In genomic region chr15:48331796-48332641, GRCh38 we compare ENCODE assay signal across 1 cellular context.
TF ChIP-seq lines count a peak whose summit lies in the region.

No MANE protein-coding gene starts in this region.

TF ChIP-seq in HEK293, 187 proteins besides CTCF, POLR2A, EP300 and RAD21 (continued from another document):
- TF ChIP-seq ZNF692 (tag by site-specific recombination; IDR thresholded peaks at IDR 0.05) (peak; percentile 23; the same call in 1 of the 2 replicates), KLF7 (tag by site-specific recombination; IDR thresholded peaks at IDR 0.05; ENCODE audit: borderline replicate concordance) (peak; percentile 87; the same call in 1 of the 2 replicates), ZNF132 (tag by site-specific recombination; IDR thresholded peaks at IDR 0.05; ENCODE audit: borderline replicate concordance) (no peak), ZNF184 (tag by site-specific recombination; IDR thresholded peaks at IDR 0.05) (no peak), ZNF202 (tag by site-specific recombination; IDR thresholded peaks at IDR 0.05; ENCODE audit: borderline replicate concordance) (no peak), ZNF513 (tag by site-specific recombination; IDR thresholded peaks at IDR 0.05) (no peak), ZSCAN30 (tag by site-specific recombination; IDR thresholded peaks at IDR 0.05) (no peak), ZNF660 (tag by site-specific recombination; IDR thresholded peaks at IDR 0.05) (no peak), BCL11B (tag by site-specific recombination; IDR thresholded peaks at IDR 0.05; ENCODE audit: low read depth) (no peak), ZBTB17 (tag by site-specific recombination; IDR thresholded peaks at IDR 0.05) (no peak), ZNF571 (tag by site-specific recombination; IDR thresholded peaks at IDR 0.05) (no peak), MEIS1 (CRISPR knock-in tag; IDR thresholded peaks at IDR 0.05; ENCODE audit: borderline replicate concordance) (no peak), ZNF10 (tag by site-specific recombination; IDR thresholded peaks at IDR 0.05) (no peak), ZNF37A (tag by site-specific recombination; IDR thresholded peaks at IDR 0.05) (no peak), ZNF654 (tag by site-specific recombination; IDR thresholded peaks at IDR 0.05; ENCODE audit: low read depth) (no peak), ZNF24 (tag by site-specific recombination; IDR thresholded peaks at IDR 0.05) (no peak), ZIC2 (tag by site-specific recombination; IDR thresholded peaks at IDR 0.05) (peak; percentile 57)
- TF ChIP-seq, protein P1, sequence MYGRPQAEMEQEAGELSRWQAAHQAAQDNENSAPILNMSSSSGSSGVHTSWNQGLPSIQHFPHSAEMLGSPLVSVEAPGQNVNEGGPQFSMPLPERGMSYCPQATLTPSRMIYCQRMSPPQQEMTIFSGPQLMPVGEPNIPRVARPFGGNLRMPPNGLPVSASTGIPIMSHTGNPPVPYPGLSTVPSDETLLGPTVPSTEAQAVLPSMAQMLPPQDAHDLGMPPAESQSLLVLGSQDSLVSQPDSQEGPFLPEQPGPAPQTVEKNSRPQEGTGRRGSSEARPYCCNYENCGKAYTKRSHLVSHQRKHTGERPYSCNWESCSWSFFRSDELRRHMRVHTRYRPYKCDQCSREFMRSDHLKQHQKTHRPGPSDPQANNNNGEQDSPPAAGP (tag by site-specific recombination; IDR thresholded peaks at IDR 0.05) = peak; percentile 41; the same call in 1 of the 2 replicates
- TF ChIP-seq, protein P2, sequence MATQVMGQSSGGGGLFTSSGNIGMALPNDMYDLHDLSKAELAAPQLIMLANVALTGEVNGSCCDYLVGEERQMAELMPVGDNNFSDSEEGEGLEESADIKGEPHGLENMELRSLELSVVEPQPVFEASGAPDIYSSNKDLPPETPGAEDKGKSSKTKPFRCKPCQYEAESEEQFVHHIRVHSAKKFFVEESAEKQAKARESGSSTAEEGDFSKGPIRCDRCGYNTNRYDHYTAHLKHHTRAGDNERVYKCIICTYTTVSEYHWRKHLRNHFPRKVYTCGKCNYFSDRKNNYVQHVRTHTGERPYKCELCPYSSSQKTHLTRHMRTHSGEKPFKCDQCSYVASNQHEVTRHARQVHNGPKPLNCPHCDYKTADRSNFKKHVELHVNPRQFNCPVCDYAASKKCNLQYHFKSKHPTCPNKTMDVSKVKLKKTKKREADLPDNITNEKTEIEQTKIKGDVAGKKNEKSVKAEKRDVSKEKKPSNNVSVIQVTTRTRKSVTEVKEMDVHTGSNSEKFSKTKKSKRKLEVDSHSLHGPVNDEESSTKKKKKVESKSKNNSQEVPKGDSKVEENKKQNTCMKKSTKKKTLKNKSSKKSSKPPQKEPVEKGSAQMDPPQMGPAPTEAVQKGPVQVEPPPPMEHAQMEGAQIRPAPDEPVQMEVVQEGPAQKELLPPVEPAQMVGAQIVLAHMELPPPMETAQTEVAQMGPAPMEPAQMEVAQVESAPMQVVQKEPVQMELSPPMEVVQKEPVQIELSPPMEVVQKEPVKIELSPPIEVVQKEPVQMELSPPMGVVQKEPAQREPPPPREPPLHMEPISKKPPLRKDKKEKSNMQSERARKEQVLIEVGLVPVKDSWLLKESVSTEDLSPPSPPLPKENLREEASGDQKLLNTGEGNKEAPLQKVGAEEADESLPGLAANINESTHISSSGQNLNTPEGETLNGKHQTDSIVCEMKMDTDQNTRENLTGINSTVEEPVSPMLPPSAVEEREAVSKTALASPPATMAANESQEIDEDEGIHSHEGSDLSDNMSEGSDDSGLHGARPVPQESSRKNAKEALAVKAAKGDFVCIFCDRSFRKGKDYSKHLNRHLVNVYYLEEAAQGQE (tag by site-specific recombination; IDR thresholded peaks at IDR 0.05) = no peak
- TF ChIP-seq, protein P3, sequence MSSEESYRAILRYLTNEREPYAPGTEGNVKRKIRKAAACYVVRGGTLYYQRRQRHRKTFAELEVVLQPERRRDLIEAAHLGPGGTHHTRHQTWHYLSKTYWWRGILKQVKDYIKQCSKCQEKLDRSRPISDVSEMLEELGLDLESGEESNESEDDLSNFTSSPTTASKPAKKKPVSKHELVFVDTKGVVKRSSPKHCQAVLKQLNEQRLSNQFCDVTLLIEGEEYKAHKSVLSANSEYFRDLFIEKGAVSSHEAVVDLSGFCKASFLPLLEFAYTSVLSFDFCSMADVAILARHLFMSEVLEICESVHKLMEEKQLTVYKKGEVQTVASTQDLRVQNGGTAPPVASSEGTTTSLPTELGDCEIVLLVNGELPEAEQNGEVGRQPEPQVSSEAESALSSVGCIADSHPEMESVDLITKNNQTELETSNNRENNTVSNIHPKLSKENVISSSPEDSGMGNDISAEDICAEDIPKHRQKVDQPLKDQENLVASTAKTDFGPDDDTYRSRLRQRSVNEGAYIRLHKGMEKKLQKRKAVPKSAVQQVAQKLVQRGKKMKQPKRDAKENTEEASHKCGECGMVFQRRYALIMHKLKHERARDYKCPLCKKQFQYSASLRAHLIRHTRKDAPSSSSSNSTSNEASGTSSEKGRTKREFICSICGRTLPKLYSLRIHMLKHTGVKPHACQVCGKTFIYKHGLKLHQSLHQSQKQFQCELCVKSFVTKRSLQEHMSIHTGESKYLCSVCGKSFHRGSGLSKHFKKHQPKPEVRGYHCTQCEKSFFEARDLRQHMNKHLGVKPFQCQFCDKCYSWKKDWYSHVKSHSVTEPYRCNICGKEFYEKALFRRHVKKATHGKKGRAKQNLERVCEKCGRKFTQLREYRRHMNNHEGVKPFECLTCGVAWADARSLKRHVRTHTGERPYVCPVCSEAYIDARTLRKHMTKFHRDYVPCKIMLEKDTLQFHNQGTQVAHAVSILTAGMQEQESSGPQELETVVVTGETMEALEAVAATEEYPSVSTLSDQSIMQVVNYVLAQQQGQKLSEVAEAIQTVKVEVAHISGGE (tag by site-specific recombination; conservative IDR thresholded peaks at IDR 0.05; ENCODE audit: low read depth) = no peak
TF ChIP-seq in HEK293: peak in this region for 26.
